In the genomic region with DNA sequence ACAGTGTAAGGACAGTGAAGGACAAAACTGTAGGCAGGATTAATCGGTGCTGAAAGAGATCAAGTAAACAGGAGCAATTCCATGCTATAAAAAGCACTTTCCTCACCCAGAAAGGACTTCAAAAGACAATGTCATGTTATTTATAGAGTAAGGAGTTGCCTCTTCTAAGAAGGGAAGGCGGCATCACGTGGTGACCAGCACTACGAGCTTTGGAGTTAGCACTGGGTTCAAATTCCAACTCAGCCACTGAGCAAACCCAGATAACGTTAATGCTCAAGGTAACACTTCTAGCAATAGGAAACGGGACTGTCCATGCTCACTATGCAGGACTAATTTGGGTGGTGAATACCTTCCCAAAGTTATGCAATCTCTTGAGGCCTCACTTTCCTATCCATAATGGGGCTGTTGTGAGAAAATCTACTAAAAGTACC, we compare ENCODE assay signal across 2 cellular contexts.
TF ChIP-seq lines count a peak whose summit lies in the region.

No MANE protein-coding gene starts in this region.

TF ChIP-seq in SK-N-SH, 30 proteins besides CTCF, POLR2A, EP300 and RAD21 (continued from another document):
- TF ChIP-seq, protein P1, sequence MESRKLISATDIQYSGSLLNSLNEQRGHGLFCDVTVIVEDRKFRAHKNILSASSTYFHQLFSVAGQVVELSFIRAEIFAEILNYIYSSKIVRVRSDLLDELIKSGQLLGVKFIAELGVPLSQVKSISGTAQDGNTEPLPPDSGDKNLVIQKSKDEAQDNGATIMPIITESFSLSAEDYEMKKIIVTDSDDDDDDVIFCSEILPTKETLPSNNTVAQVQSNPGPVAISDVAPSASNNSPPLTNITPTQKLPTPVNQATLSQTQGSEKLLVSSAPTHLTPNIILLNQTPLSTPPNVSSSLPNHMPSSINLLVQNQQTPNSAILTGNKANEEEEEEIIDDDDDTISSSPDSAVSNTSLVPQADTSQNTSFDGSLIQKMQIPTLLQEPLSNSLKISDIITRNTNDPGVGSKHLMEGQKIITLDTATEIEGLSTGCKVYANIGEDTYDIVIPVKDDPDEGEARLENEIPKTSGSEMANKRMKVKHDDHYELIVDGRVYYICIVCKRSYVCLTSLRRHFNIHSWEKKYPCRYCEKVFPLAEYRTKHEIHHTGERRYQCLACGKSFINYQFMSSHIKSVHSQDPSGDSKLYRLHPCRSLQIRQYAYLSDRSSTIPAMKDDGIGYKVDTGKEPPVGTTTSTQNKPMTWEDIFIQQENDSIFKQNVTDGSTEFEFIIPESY (IDR thresholded peaks at IDR 0.05; ENCODE audit: borderline replicate concordance, low read depth) = no peak
- TF ChIP-seq, protein P2, sequence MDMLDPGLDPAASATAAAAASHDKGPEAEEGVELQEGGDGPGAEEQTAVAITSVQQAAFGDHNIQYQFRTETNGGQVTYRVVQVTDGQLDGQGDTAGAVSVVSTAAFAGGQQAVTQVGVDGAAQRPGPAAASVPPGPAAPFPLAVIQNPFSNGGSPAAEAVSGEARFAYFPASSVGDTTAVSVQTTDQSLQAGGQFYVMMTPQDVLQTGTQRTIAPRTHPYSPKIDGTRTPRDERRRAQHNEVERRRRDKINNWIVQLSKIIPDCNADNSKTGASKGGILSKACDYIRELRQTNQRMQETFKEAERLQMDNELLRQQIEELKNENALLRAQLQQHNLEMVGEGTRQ (IDR thresholded peaks at IDR 0.05; ENCODE audit: borderline replicate concordance, low read depth, low read length) = no peak
- TF ChIP-seq, protein P3, sequence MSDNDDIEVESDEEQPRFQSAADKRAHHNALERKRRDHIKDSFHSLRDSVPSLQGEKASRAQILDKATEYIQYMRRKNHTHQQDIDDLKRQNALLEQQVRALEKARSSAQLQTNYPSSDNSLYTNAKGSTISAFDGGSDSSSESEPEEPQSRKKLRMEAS (IDR thresholded peaks at IDR 0.05; ENCODE audit: low read depth) = no peak
- TF ChIP-seq FOXM1 (IDR thresholded peaks at IDR 0.05; ENCODE audit: low read depth) (no peak), RCOR1 (IDR thresholded peaks at IDR 0.05; ENCODE audit: low read length) (no peak)

TF ChIP-seq in SK-N-SH treated with all-trans-retinoic acid at 6 μM for 48 hours, 23 proteins besides CTCF, POLR2A, EP300 and RAD21 (continued from another document):
- TF ChIP-seq, protein P4, sequence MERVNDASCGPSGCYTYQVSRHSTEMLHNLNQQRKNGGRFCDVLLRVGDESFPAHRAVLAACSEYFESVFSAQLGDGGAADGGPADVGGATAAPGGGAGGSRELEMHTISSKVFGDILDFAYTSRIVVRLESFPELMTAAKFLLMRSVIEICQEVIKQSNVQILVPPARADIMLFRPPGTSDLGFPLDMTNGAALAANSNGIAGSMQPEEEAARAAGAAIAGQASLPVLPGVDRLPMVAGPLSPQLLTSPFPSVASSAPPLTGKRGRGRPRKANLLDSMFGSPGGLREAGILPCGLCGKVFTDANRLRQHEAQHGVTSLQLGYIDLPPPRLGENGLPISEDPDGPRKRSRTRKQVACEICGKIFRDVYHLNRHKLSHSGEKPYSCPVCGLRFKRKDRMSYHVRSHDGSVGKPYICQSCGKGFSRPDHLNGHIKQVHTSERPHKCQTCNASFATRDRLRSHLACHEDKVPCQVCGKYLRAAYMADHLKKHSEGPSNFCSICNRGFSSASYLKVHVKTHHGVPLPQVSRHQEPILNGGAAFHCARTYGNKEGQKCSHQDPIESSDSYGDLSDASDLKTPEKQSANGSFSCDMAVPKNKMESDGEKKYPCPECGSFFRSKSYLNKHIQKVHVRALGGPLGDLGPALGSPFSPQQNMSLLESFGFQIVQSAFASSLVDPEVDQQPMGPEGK (CRISPR knock-in tag; IDR thresholded peaks at IDR 0.05; ENCODE audit: borderline replicate concordance) = no peak
- TF ChIP-seq BACH2 (CRISPR knock-in tag; IDR thresholded peaks at IDR 0.05; ENCODE audit: borderline replicate concordance) (no peak), OSR1 (CRISPR knock-in tag; IDR thresholded peaks at IDR 0.05) (no peak), PPARA (CRISPR knock-in tag; IDR thresholded peaks at IDR 0.05; ENCODE audit: borderline replicate concordance) (no peak), ESRRG (CRISPR knock-in tag; IDR thresholded peaks at IDR 0.05) (no peak)
